In genomic region chr5:81194633-81195333, GRCh38 we compare ENCODE assay signal across 9 cellular contexts. TPM values are rescaled to one million over a fixed set of nuclear protein-coding genes. Genes with fewer than 3 reads are reported as not detected.
DNase-seq lines count a peak whose midpoint lies in the region; ATAC-seq and TF ChIP-seq lines count a peak whose summit lies in the region.
"Had no signal": no experiment of that assay in that cellular context is flagged by ENCODE, and none has a peak within 500 bp of the region (broad histone marks: within the 10 kb centered on the region; RNA-seq: fewer than 3 reads in every experiment).

No MANE protein-coding gene starts in this region.

- no peaks in the 10 kb centered on the region for H3K36me3 ChIP-seq in breast epithelium
- H3K36me3 ChIP-seq: BLaER1 treated with 17β-estradiol and CSF1 and Interleukin-3, amounts not matched to agents 10 nM and 100 nM had no signal

- peak overlapping the region; percentile 52 for H3K4me3 Mint-ChIP-seq in WTC11

- H3K9me3 ChIP-seq in breast epithelium, result no peaks in the 10 kb centered on the region
- H3K9me3 ChIP-seq: BLaER1 treated with 17β-estradiol and CSF1 and Interleukin-3, amounts not matched to agents 10 nM and 100 nM had no signal

- ATAC-seq in HG03025 (IDR thresholded peaks at IDR 0.05; ENCODE audit: low FRiP score, unreplicated experiment) (peak; percentile 61), WTC11 (peak; percentile 95)

- H3K36me3 Mint-ChIP-seq in WTC11, result no peaks in the 10 kb centered on the region

- POLR2A ChIA-PET in WTC11 (lab: Charles Lee), result no interaction called here

- peak overlapping the region in 2 of 3 donors; percentile 2 to 42 for H3K4me3 ChIP-seq in breast epithelium
- H3K4me3 ChIP-seq: BLaER1 treated with 17β-estradiol and CSF1 and Interleukin-3, amounts not matched to agents 10 nM and 100 nM had no signal

- peaks cover 34% of the 10 kb centered on the region for H3K4me1 Mint-ChIP-seq in WTC11

- H3K27ac Mint-ChIP-seq in WTC11, result no peak overlapping the region

- H3K4me1 ChIP-seq in breast epithelium, result no peaks in the 10 kb centered on the region
- H3K4me1 ChIP-seq: BLaER1 treated with 17β-estradiol and CSF1 and Interleukin-3, amounts not matched to agents 10 nM and 100 nM had no signal

- TF ChIP-seq POLR2A in breast epithelium (IDR thresholded peaks at IDR 0.05), result no peak

- H3K27ac ChIP-seq in breast epithelium, result no peak overlapping the region
- H3K27ac ChIP-seq: BLaER1 treated with 17β-estradiol and CSF1 and Interleukin-3, amounts not matched to agents 10 nM and 100 nM had no signal

- TF ChIP-seq CTCF in WTC11 (IDR thresholded peaks at IDR 0.05) (peak; percentile 77), breast epithelium (IDR thresholded peaks at IDR 0.05) (peak; percentile 47 to 67 (median 58))

- DNase-seq in NCI-H187 (lab: John Stamatoyannopoulos, UW) (peak; percentile 48 to 74), NCI-H187 treated with DMSO at 0.1 percent for 48 hours (lab: John Stamatoyannopoulos, UW) (no peak), NCI-H2196 (lab: John Stamatoyannopoulos, UW; ENCODE audit: unreplicated experiment) (peak; percentile 56), WTC11 (ENCODE audit: low spot score) (peak; percentile 89), breast epithelium (ENCODE audit: low spot score in 2 of 2) (peak; percentile 42 to 69), islet precursor cell (peak; percentile 92)
- DNase-seq in stimulated activated CD4-positive, alpha-beta T cell treated with anti-CD3 and anti-CD28 coated beads, Interleukin-15, amount 100 ng/mL, for 24 hours, result peak; percentile 89

- no peaks in the 10 kb centered on the region for H3K27me3 ChIP-seq in breast epithelium
- H3K27me3 ChIP-seq: BLaER1 treated with 17β-estradiol and CSF1 and Interleukin-3, amounts not matched to agents 10 nM and 100 nM had no signal

- CTCF ChIA-PET in WTC11 (lab: Charles Lee), result interaction anchor here (0.6 to 2.3 kb wide), 12 partner anchors 10 to 483 kb away, joined by 3 to 15 read pairs (median 4); no protein-coding TSS in a partner anchor

- intact Hi-C loops in breast epithelium (cut with DNase I; ENCODE audit: low total_unique reads), result no loop called here

- H3K27me3 Mint-ChIP-seq in WTC11 (ENCODE audit: low read depth), result peaks cover 4% of the 10 kb centered on the region

- H3K9me3 Mint-ChIP-seq in WTC11, result no peaks in the 10 kb centered on the region

TF ChIP-seq in WTC11, 78 proteins besides CTCF, POLR2A, EP300 and RAD21:
- TF ChIP-seq, protein P1, sequence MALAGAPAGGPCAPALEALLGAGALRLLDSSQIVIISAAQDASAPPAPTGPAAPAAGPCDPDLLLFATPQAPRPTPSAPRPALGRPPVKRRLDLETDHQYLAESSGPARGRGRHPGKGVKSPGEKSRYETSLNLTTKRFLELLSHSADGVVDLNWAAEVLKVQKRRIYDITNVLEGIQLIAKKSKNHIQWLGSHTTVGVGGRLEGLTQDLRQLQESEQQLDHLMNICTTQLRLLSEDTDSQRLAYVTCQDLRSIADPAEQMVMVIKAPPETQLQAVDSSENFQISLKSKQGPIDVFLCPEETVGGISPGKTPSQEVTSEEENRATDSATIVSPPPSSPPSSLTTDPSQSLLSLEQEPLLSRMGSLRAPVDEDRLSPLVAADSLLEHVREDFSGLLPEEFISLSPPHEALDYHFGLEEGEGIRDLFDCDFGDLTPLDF (CRISPR knock-in tag; IDR thresholded peaks at IDR 0.05), result no peak
- TF ChIP-seq NR3C1 (CRISPR knock-in tag; conservative IDR thresholded peaks at IDR 0.05; ENCODE audit: low read depth) (no peak), NR2C2 (CRISPR knock-in tag; IDR thresholded peaks at IDR 0.05) (no peak), TEAD1 (CRISPR knock-in tag; IDR thresholded peaks at IDR 0.05) (0 out of 2 replicates have a peak, but pooled peaks have one; percentile 52), CREB1 (CRISPR knock-in tag; IDR thresholded peaks at IDR 0.05) (no peak), ARID4B (CRISPR knock-in tag; IDR thresholded peaks at IDR 0.05; ENCODE audit: borderline replicate concordance) (peak; percentile 62; the same call in 1 of the 2 replicates), KAT7 (CRISPR knock-in tag; IDR thresholded peaks at IDR 0.05; ENCODE audit: borderline replicate concordance) (no peak), SP1 (CRISPR knock-in tag; conservative IDR thresholded peaks at IDR 0.05) (peak; percentile 34; the same call in 1 of the 2 replicates), CREM (CRISPR knock-in tag; IDR thresholded peaks at IDR 0.05) (peak; percentile 57; the same call in 1 of the 2 replicates), MYBL2 (CRISPR knock-in tag; IDR thresholded peaks at IDR 0.05) (0 out of 2 replicates have a peak, but pooled peaks have one; percentile 36), NFE2L1 (CRISPR knock-in tag; IDR thresholded peaks at IDR 0.05) (peak; percentile 40; the same call in 1 of the 2 replicates), FOXP1 (CRISPR knock-in tag; IDR thresholded peaks at IDR 0.05; ENCODE audit: borderline replicate concordance) (peak; percentile 55; the same call in 1 of the 2 replicates)
- TF ChIP-seq, protein P2, sequence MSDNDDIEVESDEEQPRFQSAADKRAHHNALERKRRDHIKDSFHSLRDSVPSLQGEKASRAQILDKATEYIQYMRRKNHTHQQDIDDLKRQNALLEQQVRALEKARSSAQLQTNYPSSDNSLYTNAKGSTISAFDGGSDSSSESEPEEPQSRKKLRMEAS (CRISPR knock-in tag; IDR thresholded peaks at IDR 0.05), result peak; percentile 96
- TF ChIP-seq, protein P3, sequence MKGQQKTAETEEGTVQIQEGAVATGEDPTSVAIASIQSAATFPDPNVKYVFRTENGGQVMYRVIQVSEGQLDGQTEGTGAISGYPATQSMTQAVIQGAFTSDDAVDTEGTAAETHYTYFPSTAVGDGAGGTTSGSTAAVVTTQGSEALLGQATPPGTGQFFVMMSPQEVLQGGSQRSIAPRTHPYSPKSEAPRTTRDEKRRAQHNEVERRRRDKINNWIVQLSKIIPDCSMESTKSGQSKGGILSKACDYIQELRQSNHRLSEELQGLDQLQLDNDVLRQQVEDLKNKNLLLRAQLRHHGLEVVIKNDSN (CRISPR knock-in tag; IDR thresholded peaks at IDR 0.05), result peak; percentile 52; the same call in 1 of the 2 replicates

RNA-seq across cellular contexts. Expression of gene CKMT2, which starts 38.3 kb away (rescaled TPM):
- total RNA-seq in WTC11 (2021), result 1.8 to 3.1 TPM (median 2.4 TPM) in 3 replicates
- total RNA-seq in breast epithelium, result 1 to 10 TPM; 3.6 to 5.3 (median 3.7) TPM
